In genomic region chr16:11915644-11916523, GRCh38 we compare ENCODE assay signal across 8 cellular contexts. TPM values are rescaled to one million over a fixed set of nuclear protein-coding genes. Genes with fewer than 3 reads are reported as not detected.
DNase-seq lines count a peak whose midpoint lies in the region; FAIRE-seq and TF ChIP-seq lines count a peak whose summit lies in the region.

Gene GSPT1, minus strand, starts transcription at chr16:11915956. Its CDS starts 236 bp downstream, at chr16:11915720.

- peak; percentile 81 for TF ChIP-seq CTCF in neutrophil (IDR thresholded peaks at IDR 0.05)

- no peaks in the 10 kb centered on the region for H3K36me3 ChIP-seq in neutrophil

- peak within 1 kb of the TSS; percentile 87 for H3K27ac ChIP-seq in neutrophil
- peak within 1 kb of the TSS; percentile 80 for H3K27ac ChIP-seq in substantia nigra (ENCODE audit: low read depth, low read length, poor library complexity, severe bottlenecking)

- H3K9me3 Mint-ChIP-seq in activated naive CD4-positive, alpha-beta T cell treated with anti-CD3 and anti-CD28 coated beads for 36 hours: no peaks in the 10 kb centered on the region

- CTCF ChIA-PET in HEK293T (lab: Yijun Ruan, JAX): interaction anchor here (1.0 to 1.9 kb wide), 3 partner anchors 34 to 152 kb away, joined by 3 to 9 read pairs (median 3); no protein-coding TSS in a partner anchor
- CTCF ChIA-PET in activated naive CD4-positive, alpha-beta T cell treated with anti-CD3 and anti-CD28 coated beads for 36 hours (lab: Charles Lee): interaction anchor here (1.0 kb wide), 1 partner anchor 151 kb away, joined by 3 read pairs; no protein-coding TSS in a partner anchor

- peak within 1 kb of the TSS; percentile 91 for H3K4me3 Mint-ChIP-seq in activated naive CD4-positive, alpha-beta T cell treated with anti-CD3 and anti-CD28 coated beads for 36 hours

- H3K36me3 Mint-ChIP-seq in activated naive CD4-positive, alpha-beta T cell treated with anti-CD3 and anti-CD28 coated beads for 36 hours (ENCODE audit: low read depth): peaks cover 22% of the 10 kb centered on the region

- peak within 1 kb of the TSS; percentile 94 for H3K27ac Mint-ChIP-seq in activated naive CD4-positive, alpha-beta T cell treated with anti-CD3 and anti-CD28 coated beads for 36 hours

- H3K9me3 ChIP-seq in neutrophil: no peaks in the 10 kb centered on the region

- peaks cover 19% of the 10 kb centered on the region for H3K27me3 ChIP-seq in neutrophil

- DNase-seq in GM04504 (ENCODE audit: low read depth) (peak; percentile 96), HEK293T (ENCODE audit: extremely low spot score) (peak; percentile 92), NAMALWA (ENCODE audit: low spot score) (peak; percentile 98), SK-N-DZ (ENCODE audit: low spot score) (peak; percentile 98), frontal cortex (ENCODE audit: low spot score in 2 of 2) (peak; percentile 91 to 94), substantia nigra (lab: John Stamatoyannopoulos, UW) (peak; percentile 91 to 99 (median 98))
- DNase-seq in activated naive CD4-positive, alpha-beta T cell treated with anti-CD3 and anti-CD28 coated beads for 36 hours: peak; percentile 100

- H3K27me3 Mint-ChIP-seq in activated naive CD4-positive, alpha-beta T cell treated with anti-CD3 and anti-CD28 coated beads for 36 hours (ENCODE audit: low read depth): no peaks in the 10 kb centered on the region

- peaks cover 32% of the 10 kb centered on the region for H3K4me1 Mint-ChIP-seq in activated naive CD4-positive, alpha-beta T cell treated with anti-CD3 and anti-CD28 coated beads for 36 hours (ENCODE audit: low read depth)

- FAIRE-seq in frontal cortex (lab: Jason Lieb, UNC): no peak

- intact Hi-C loops in activated naive CD4-positive, alpha-beta T cell treated with anti-CD3 and anti-CD28 coated beads for 36 hours (cut with micrococcal nuclease): loop anchor here (1.0 to 10.0 kb wide), 10 partner anchors 19 to 1174 kb away; partner anchors contain the start of genes CLEC16A, CPPED1, DEXI and LITAF

- H3K4me1 ChIP-seq in neutrophil (ENCODE audit: control insufficient read depth in 1 of 2, insufficient read depth in 1 of 2, low read depth in 1 of 2, low read length in 1 of 2): peaks cover 25 to 29% of the 10 kb centered on the region in 2 experiments

- H3K4me3 ChIP-seq in neutrophil (ENCODE audit: low read depth in 1 of 2, low read length in 1 of 2): peak within 1 kb of the TSS; percentile 69 to 98

- POLR2A ChIA-PET in HEK293T (lab: Yijun Ruan, JAX): interaction anchor here (0.8 to 1.6 kb wide), 5 partner anchors 15 to 152 kb away, joined by 3 to 6 read pairs (median 4); partner anchors contain the start of gene SNX29

TF ChIP-seq in HEK293T, 16 proteins besides CTCF, POLR2A, EP300 and RAD21:
- TF ChIP-seq ELF4 (IDR thresholded peaks at IDR 0.05) (peak; percentile 98), TARDBP (IDR thresholded peaks at IDR 0.05) (no peak), FOXA1 (IDR thresholded peaks at IDR 0.05) (no peak), ZNF384 (IDR thresholded peaks at IDR 0.05) (no peak), HDGF (IDR thresholded peaks at IDR 0.05; ENCODE audit: borderline replicate concordance) (no peak), NFRKB (IDR thresholded peaks at IDR 0.05) (no peak), FOXK2 (IDR thresholded peaks at IDR 0.05) (no peak), L3MBTL2 (conservative IDR thresholded peaks at IDR 0.05) (peak; percentile 68), SP1 (IDR thresholded peaks at IDR 0.05) (no peak), LEF1 (IDR thresholded peaks at IDR 0.05; ENCODE audit: borderline replicate concordance) (no peak), CTBP1 (IDR thresholded peaks at IDR 0.05; ENCODE audit: borderline replicate concordance) (no peak), FOXM1 (IDR thresholded peaks at IDR 0.05; ENCODE audit: borderline replicate concordance) (no peak; the same call in 1 of the 2 replicates), BHLHE40 (IDR thresholded peaks at IDR 0.05; ENCODE audit: borderline replicate concordance) (no peak), SUZ12 (IDR thresholded peaks at IDR 0.05) (peak; percentile 95), ARNT (IDR thresholded peaks at IDR 0.05) (no peak), PKNOX1 (IDR thresholded peaks at IDR 0.05) (no peak)

RNA-seq across cellular contexts. Expression of gene GSPT1, which starts in this region (rescaled TPM):
- 65.7 and 72.3 TPM in 2 replicates for polyA plus RNA-seq in SK-N-DZ (2014; cell fraction: cytosol; rRNA removed)
- polyA plus RNA-seq in SK-N-DZ (2014; cell fraction: nucleus; rRNA removed): 43.5 and 47.7 TPM in 2 replicates
- 100 to 1,000 TPM; 165 to 175 TPM for total RNA-seq in activated naive CD4-positive, alpha-beta T cell treated with anti-CD3 and anti-CD28 coated beads for 36 hours
- 59.9 TPM for total RNA-seq in frontal cortex

Comparison
In these comparisons a context has a peak if more than half of its experiments do, and no peak if none do; other contexts are left out.
1. Peak in every context shown above with its lines: DNase-seq, H3K4me3 ChIP-seq and H3K27ac ChIP-seq.